Comparison of ENCODE assay signal across 1 cellular context in the genomic region with DNA sequence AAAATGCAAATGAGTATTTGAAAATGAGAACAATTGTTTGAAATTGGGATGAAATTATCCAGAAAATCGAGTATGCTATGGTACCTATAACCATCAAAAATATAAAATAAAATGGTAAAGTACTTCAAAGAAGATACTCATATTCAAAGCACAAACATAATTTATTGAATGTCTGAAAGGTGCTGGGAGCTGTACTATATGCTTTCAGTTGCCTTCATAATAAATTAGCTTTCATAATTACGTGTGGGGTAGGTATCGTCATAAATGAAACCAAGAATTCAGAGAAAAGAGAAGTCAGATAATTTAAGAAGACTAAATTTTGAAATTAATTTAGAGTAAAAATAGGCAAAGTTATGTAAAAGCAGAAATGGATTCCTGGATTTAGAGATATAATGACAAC.
TF ChIP-seq lines count a peak whose summit lies in the region.

No MANE protein-coding gene starts in this region.

TF ChIP-seq in GM12878, 131 proteins besides CTCF, POLR2A, EP300 and RAD21 (continued from another document):
- no peak for TF ChIP-seq ZNF274 (IDR thresholded peaks at IDR 0.05; ENCODE audit: insufficient read depth, insufficient read length)
- no peak for TF ChIP-seq DPF2 (IDR thresholded peaks at IDR 0.05)
- TF ChIP-seq ZNF622 (IDR thresholded peaks at IDR 0.05) = no peak
- TF ChIP-seq BCL11A (IDR thresholded peaks at IDR 0.05; ENCODE audit: low read depth, low read length) = no peak
- TF ChIP-seq JUNB (IDR thresholded peaks at IDR 0.05) = peak; percentile 69
- TF ChIP-seq, protein P1, sequence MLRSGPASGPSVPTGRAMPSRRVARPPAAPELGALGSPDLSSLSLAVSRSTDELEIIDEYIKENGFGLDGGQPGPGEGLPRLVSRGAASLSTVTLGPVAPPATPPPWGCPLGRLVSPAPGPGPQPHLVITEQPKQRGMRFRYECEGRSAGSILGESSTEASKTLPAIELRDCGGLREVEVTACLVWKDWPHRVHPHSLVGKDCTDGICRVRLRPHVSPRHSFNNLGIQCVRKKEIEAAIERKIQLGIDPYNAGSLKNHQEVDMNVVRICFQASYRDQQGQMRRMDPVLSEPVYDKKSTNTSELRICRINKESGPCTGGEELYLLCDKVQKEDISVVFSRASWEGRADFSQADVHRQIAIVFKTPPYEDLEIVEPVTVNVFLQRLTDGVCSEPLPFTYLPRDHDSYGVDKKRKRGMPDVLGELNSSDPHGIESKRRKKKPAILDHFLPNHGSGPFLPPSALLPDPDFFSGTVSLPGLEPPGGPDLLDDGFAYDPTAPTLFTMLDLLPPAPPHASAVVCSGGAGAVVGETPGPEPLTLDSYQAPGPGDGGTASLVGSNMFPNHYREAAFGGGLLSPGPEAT (IDR thresholded peaks at IDR 0.05; ENCODE audit: low read depth) = no peak
- no peak for TF ChIP-seq BMI1 (IDR thresholded peaks at IDR 0.05; ENCODE audit: borderline replicate concordance)
